Comparison of ENCODE assay signal across 9 cellular contexts in genomic region chr2:68282814-68283812, GRCh38. TPM values are rescaled to one million over a fixed set of nuclear protein-coding genes. Genes with fewer than 3 reads are reported as not detected.
DNase-seq lines count a peak whose midpoint lies in the region; ATAC-seq, FAIRE-seq and TF ChIP-seq lines count a peak whose summit lies in the region.
"Had no signal": no experiment of that assay in that cellular context is flagged by ENCODE, and none has a peak within 500 bp of the region (broad histone marks: within the 10 kb centered on the region; RNA-seq: fewer than 3 reads in every experiment).

No MANE protein-coding gene starts in this region.

- DNase-seq in ACHN (peak; percentile 52), DMS53 (lab: John Stamatoyannopoulos, UW) (peak; percentile 77), LNCaP clone FGC (ENCODE audit: low read depth) (no peak), foreskin keratinocyte (no peak), spleen (no peak)
- DNase-seq in activated T-cell treated with anti-CD3 and anti-CD28 coated beads, Interleukin-2, amount 50 U/mL, for 48 hours: no peak
- DNase-seq: left cardiac atrium had no signal

- WGBS in spleen, 5 donors: 49 to 51% (median 50%) methylated on average over 6 of the region's 6 CpGs

- peaks cover 6% of the 10 kb centered on the region for H3K27me3 ChIP-seq in foreskin keratinocyte
- H3K27me3 ChIP-seq in spleen (replicated peaks in 1 of 7): no peaks in the 10 kb centered on the region

- H3K36me3 ChIP-seq in spleen: no peaks in the 10 kb centered on the region

- H3K27ac ChIP-seq in foreskin keratinocyte: no peak overlapping the region
- no peak overlapping the region for H3K27ac ChIP-seq in spleen

- intact Hi-C loops in spleen (cut with DNase I; ENCODE audit: low total_unique reads): loop anchor here (10.0 kb wide), 2 partner anchors 158 to 162 kb away; no protein-coding TSS in a partner anchor

- ATAC-seq in foreskin keratinocyte (peak; percentile 39), GM18868 (IDR thresholded peaks at IDR 0.05; ENCODE audit: unreplicated experiment) (no peak)

- no peak for TF ChIP-seq POLR2A in spleen (IDR thresholded peaks at IDR 0.05)

- H3K4me3 ChIP-seq in LNCaP clone FGC (ENCODE audit: low read depth, low read length) (no peak overlapping the region), spleen (no peak overlapping the region)

- no peaks in the 10 kb centered on the region for H3K4me1 ChIP-seq in foreskin keratinocyte
- H3K4me1 ChIP-seq in spleen: peaks cover 0 to 25% (median 2%) of the 10 kb centered on the region in 6 donors

- TF ChIP-seq CTCF in LNCaP clone FGC (IDR thresholded peaks at IDR 0.05; ENCODE audit: control insufficient read depth, extremely low read depth, insufficient read depth) (peak; percentile 46), foreskin keratinocyte (conservative IDR thresholded peaks at IDR 0.05) (peak; percentile 87), spleen (IDR thresholded peaks at IDR 0.05 in 8 of 11, conservative IDR thresholded peaks at IDR 0.05 in 3 of 11) (peak in 10 of 11 experiments; percentile 30 to 76 (median 61))

- no peaks in the 10 kb centered on the region for H3K9me3 ChIP-seq in spleen

- FAIRE-seq in TTC549 (lab: Jason Lieb, UNC): peak; percentile 86

- in situ Hi-C loops in ACHN (cut with HindIII; ENCODE audit: low pct_ligation_motif_present, low pct_unique_long_range_greater_than_20kb, low sequenced_read_pairs): no loop called here

RNA-seq across cellular contexts. Expression of gene PPP3R1, which starts 30.8 kb away (rescaled TPM):
- total RNA-seq in foreskin keratinocyte: 49.5 and 50.2 TPM in 2 replicates
- 21.0 and 25.2 TPM in 2 replicates for polyA plus RNA-seq in foreskin keratinocyte
- 10 to 100 TPM; 55.2 to 78.2 (median 69.8) TPM for total RNA-seq in spleen
- polyA plus RNA-seq in spleen: 10 to 100 TPM; 13.7 to 26.2 (median 18.8) TPM

RNA-seq across cellular contexts. Expression of gene CNRIP1, which starts 36.6 kb away (rescaled TPM):
- total RNA-seq in foreskin keratinocyte (0.11 TPM in 1 of 2 replicates, not detected in the other), spleen (10 to 100 TPM; 12.1 to 26.7 (median 20.8) TPM)
- polyA plus RNA-seq in foreskin keratinocyte (0.03 and 0.17 TPM in 2 replicates), spleen (10 to 100 TPM in 2 of 3 donors, 1 to 10 TPM in 1; 7.8 to 17.5 (median 11.9) TPM)

Comparison
In these comparisons a context has a peak if more than half of its experiments do, and no peak if none do; other contexts are left out.
1. DNase-seq: peak in ACHN (single experiment) and DMS53 (single experiment); none in LNCaP clone FGC (single experiment), foreskin keratinocyte (0 of 2), spleen (single experiment) and activated T-cell treated with anti-CD3 and anti-CD28 coated beads, Interleukin-2, amount 50 U/mL, for 48 hours (0 of 2).
2. RNA of gene CNRIP1, which starts 36.6 kb away (total RNA-seq): 12.1 to 26.7 TPM in spleen; 0.11 TPM in foreskin keratinocyte; every median in the first group is over 10 times any median in the second.
3. Peak in every context shown above with its lines, with median percentiles within 50 percentile points of each other: CTCF ChIP-seq.